In the genomic region with DNA sequence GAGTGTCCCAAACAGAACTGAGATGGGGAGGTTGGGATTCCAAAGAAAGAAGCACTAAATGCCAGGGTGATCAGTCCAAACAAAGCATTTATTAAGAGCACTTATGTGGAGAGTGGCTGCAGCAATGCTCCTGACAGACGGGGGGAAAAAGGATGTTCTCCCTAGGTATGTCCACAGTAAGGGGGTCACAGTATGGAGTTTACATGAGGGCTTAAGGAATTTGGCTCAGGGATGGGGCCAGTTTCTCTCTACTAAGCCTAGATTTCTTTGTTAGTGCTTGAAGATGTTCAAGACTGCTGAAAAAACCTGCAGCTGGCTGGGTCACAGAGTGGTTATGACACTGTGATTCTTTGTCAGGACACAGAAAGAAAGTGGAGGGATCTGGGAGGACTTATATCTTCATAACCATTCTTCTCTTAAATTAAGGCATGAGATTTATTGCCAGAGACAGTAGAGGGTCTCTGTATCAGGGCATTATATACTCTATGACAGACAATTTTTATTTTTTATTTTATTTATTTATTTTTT, we compare ENCODE assay signal across 7 cellular contexts.
DNase-seq lines count a peak whose midpoint lies in the region; ATAC-seq, FAIRE-seq and TF ChIP-seq lines count a peak whose summit lies in the region.

No MANE protein-coding gene starts in this region.

- H3K27me3 ChIP-seq in MG63 (no peaks in the 10 kb centered on the region), kidney epithelial cell (ENCODE audit: control insufficient read depth, insufficient read depth, low read length) (no peaks in the 10 kb centered on the region), thoracic aorta (replicated peaks; ENCODE audit: insufficient read depth) (no peaks in the 10 kb centered on the region)

- H3K4me3 ChIP-seq in MG63, result peak overlapping the region; percentile 28
- peak overlapping the region; percentile 23 for H3K4me3 ChIP-seq in astrocyte of the spinal cord (ENCODE audit: low read depth, low read length)
- H3K4me3 ChIP-seq in kidney epithelial cell (ENCODE audit: low read depth, low read length), result peak overlapping the region; percentile 24
- peak overlapping the region; percentile 49 for H3K4me3 ChIP-seq in thoracic aorta

- no peaks in the 10 kb centered on the region for H3K9me3 ChIP-seq in MG63
- no peaks in the 10 kb centered on the region for H3K9me3 ChIP-seq in thoracic aorta

- H3K27ac ChIP-seq in thoracic aorta, result no peak overlapping the region

- TF ChIP-seq CTCF in astrocyte of the spinal cord (IDR thresholded peaks at IDR 0.05; ENCODE audit: low read depth, low read length) (no peak), kidney epithelial cell (IDR thresholded peaks at IDR 0.05; ENCODE audit: insufficient read depth, low read length, poor library complexity, severe bottlenecking) (no peak), thoracic aorta (IDR thresholded peaks at IDR 0.05) (no peak)

- no peak for DNase-seq in MG63
- no peak for DNase-seq in astrocyte of the spinal cord (ENCODE audit: low read depth, low spot score)
- no peak for DNase-seq in kidney epithelial cell (ENCODE audit: low read depth)
- no peak for DNase-seq in thoracic aorta (ENCODE audit: low spot score)
- no peak for DNase-seq in urothelium cell line (ENCODE audit: low spot score)
- DNase-seq in NK-92 treated with Interleukin-12 subunit alpha and Interleukin-12 subunit beta, amount 100 ng/mL, for 24 hours (lab: John Stamatoyannopoulos, UW), result no peak

- H3K36me3 ChIP-seq in MG63 (no peaks in the 10 kb centered on the region), kidney epithelial cell (ENCODE audit: control insufficient read depth, insufficient read depth, low read length) (no peaks in the 10 kb centered on the region), thoracic aorta (no peaks in the 10 kb centered on the region)

- in situ Hi-C loops in astrocyte of the spinal cord (cut with HindIII; ENCODE audit: low sequenced_read_pairs), result no loop called here

- no peak for FAIRE-seq in urothelium cell line (lab: Jason Lieb, UNC)

- no peaks in the 10 kb centered on the region for H3K4me1 ChIP-seq in thoracic aorta (ENCODE audit: control insufficient read depth in 1 of 2, low read depth in 2 of 2)

- ATAC-seq in thoracic aorta (ENCODE audit: insufficient number of reproducible peaks, low FRiP score, low read depth) (no peak), HG02870 (IDR thresholded peaks at IDR 0.05; ENCODE audit: unreplicated experiment) (no peak)
